Comparison of ENCODE assay signal across 8 cellular contexts in genomic region chr11:45179686-45180085, GRCh38. TPM values are rescaled to one million over a fixed set of nuclear protein-coding genes. Genes with fewer than 3 reads are reported as not detected.
DNase-seq lines count a peak whose midpoint lies in the region; ATAC-seq and TF ChIP-seq lines count a peak whose summit lies in the region.

No MANE protein-coding gene starts in this region.

- H3K4me3 Mint-ChIP-seq in dendritic cell treated with granulocyte-macrophage colony-stimulating factor and Interleukin-4, amounts not matched to agents 40 ng/mL and 50 ng/mL, for 4 days: peak overlapping the region; percentile 65
- H3K4me3 Mint-ChIP-seq in natural killer cell treated with Interleukin-12 subunit alpha and Interleukin-12 subunit beta and Interleukin-15 and Interleukin-18, amount 100 ng/mL, for 72 hours: peak overlapping the region; percentile 66

- no peak overlapping the region for H3K18ac ChIP-seq in IMR-90 (ENCODE audit: low read depth, low read length)

- WGBS in IMR-90 (ENCODE audit: extremely low coverage in 2 of 2, insufficient read length in 1 of 2), 2 experiments: 62% methylated on average over 2 of the region's 3 CpGs; no CpG with 5 or more reads in 1 of the 2 experiments

- peaks cover 7% of the 10 kb centered on the region; the same call in 1 of the 2 replicates for H3K9me1 ChIP-seq in IMR-90 (ENCODE audit: insufficient read depth, low read length)

- H3K27me3 ChIP-seq in IMR-90 (ENCODE audit: control insufficient read depth, insufficient read depth, low read length): no peaks in the 10 kb centered on the region

- TF ChIP-seq POLR2A in IMR-90 (IDR thresholded peaks at IDR 0.05; ENCODE audit: low read depth, low read length): no peak

- H2BK20ac ChIP-seq in IMR-90 (ENCODE audit: low read depth, low read length): peak overlapping the region; percentile 32; the same call in 1 of the 2 replicates

- peak overlapping the region; percentile 13; the same call in 1 of the 2 replicates for H4K91ac ChIP-seq in IMR-90 (ENCODE audit: insufficient read depth, low read depth, low read length)

- ATAC-seq in IMR-90 (ENCODE audit: low read depth) (no peak), HG02571 (IDR thresholded peaks at IDR 0.05; ENCODE audit: unreplicated experiment) (no peak)
- no peak for ATAC-seq in natural killer cell treated with Interleukin-12 subunit alpha and Interleukin-12 subunit beta and Interleukin-15 and Interleukin-18, amount 100 ng/mL, for 72 hours

- no peak overlapping the region for H3K56ac ChIP-seq in IMR-90 (ENCODE audit: extremely low read depth, insufficient read depth, low read length)

- H3K9ac ChIP-seq in IMR-90 (ENCODE audit: low read depth, low read length): no peak overlapping the region

- H3K4ac ChIP-seq in IMR-90 (ENCODE audit: low read depth, low read length): peak overlapping the region; percentile 19; the same call in 1 of the 2 replicates

- peaks cover 6% of the 10 kb centered on the region; the same call in 1 of the 2 replicates for H3K36me3 ChIP-seq in IMR-90 (ENCODE audit: control insufficient read depth, insufficient read depth, low read length)

- H3K4me1 ChIP-seq in IMR-90 (ENCODE audit: control insufficient read depth, insufficient read depth, low read length): peaks cover 12% of the 10 kb centered on the region

- POLR2A ChIA-PET in IMR-90 (lab: Charles Lee; ENCODE audit: unreplicated experiment): no interaction called here

- H3K36me3 Mint-ChIP-seq in dendritic cell treated with granulocyte-macrophage colony-stimulating factor and Interleukin-4, amounts not matched to agents 40 ng/mL and 50 ng/mL, for 4 days (ENCODE audit: low read depth): peaks cover 5% of the 10 kb centered on the region
- no peaks in the 10 kb centered on the region for H3K36me3 Mint-ChIP-seq in natural killer cell treated with Interleukin-12 subunit alpha and Interleukin-12 subunit beta and Interleukin-15 and Interleukin-18, amount 100 ng/mL, for 72 hours

- peak overlapping the region in 1 of 2 experiments; percentile 31; a peak in 2 of 4 replicates for H4K8ac ChIP-seq in IMR-90 (ENCODE audit: low read depth in 2 of 2, low read length in 2 of 2)

- no peak overlapping the region for H3K27ac ChIP-seq in IMR-90 (ENCODE audit: insufficient read depth, low read length)

- in situ Hi-C loops in IMR-90 (cut with MboI; ENCODE audit: low sequenced_read_pairs): no loop called here

- peak overlapping the region; percentile 89 for H2AFZ ChIP-seq in IMR-90 (replicated peaks; ENCODE audit: low read length, poor library complexity)

- DNase-seq in AG10803 (ENCODE audit: low read depth): no peak
- DNase-seq in IMR-90: no peak
- DNase-seq in natural killer cell treated with Interleukin-12 subunit alpha and Interleukin-12 subunit beta and Interleukin-15 and Interleukin-18, amount 100 ng/mL, for 72 hours (ENCODE audit: low spot score): no peak
- DNase-seq in GDM1 (lab: John Stamatoyannopoulos, UW): no peak
- no peak for DNase-seq in retina
- DNase-seq in GM03348 (ENCODE audit: low spot score): no peak

- H3K23ac ChIP-seq in IMR-90 (ENCODE audit: low read depth, low read length): peak overlapping the region; percentile 24

- H3K4me3 ChIP-seq in AG10803 (ENCODE audit: low read length): peak overlapping the region; percentile 43
- no peak overlapping the region; the same call in 1 of the 2 replicates for H3K4me3 ChIP-seq in IMR-90 (ENCODE audit: insufficient read depth, low read depth, low read length)

- H2BK120ac ChIP-seq in IMR-90 (ENCODE audit: low read depth, low read length): no peak overlapping the region

- H3K4me2 ChIP-seq in IMR-90 (ENCODE audit: low read depth, low read length): peak overlapping the region; percentile 25; the same call in 1 of the 2 replicates

- H2BK5ac ChIP-seq in IMR-90 (ENCODE audit: low read depth, low read length, poor library complexity, severe bottlenecking): no peak overlapping the region

- H2BK15ac ChIP-seq in IMR-90 (ENCODE audit: low read depth, low read length): no peak overlapping the region

- CTCF ChIA-PET in IMR-90 (lab: Yijun Ruan, JAX): no interaction called here

- peaks cover 37% of the 10 kb centered on the region for H3K27me3 Mint-ChIP-seq in dendritic cell treated with granulocyte-macrophage colony-stimulating factor and Interleukin-4, amounts not matched to agents 40 ng/mL and 50 ng/mL, for 4 days
- H3K27me3 Mint-ChIP-seq in natural killer cell treated with Interleukin-12 subunit alpha and Interleukin-12 subunit beta and Interleukin-15 and Interleukin-18, amount 100 ng/mL, for 72 hours: peaks cover 0 to 2% of the 10 kb centered on the region in 2 donors

- TF ChIP-seq CTCF in AG10803 (conservative IDR thresholded peaks at IDR 0.05; ENCODE audit: low read length) (no peak), IMR-90 (conservative IDR thresholded peaks at IDR 0.05; ENCODE audit: low read depth, low read length) (no peak)

- no peak overlapping the region for H3K27ac Mint-ChIP-seq in dendritic cell treated with granulocyte-macrophage colony-stimulating factor and Interleukin-4, amounts not matched to agents 40 ng/mL and 50 ng/mL, for 4 days
- no peak overlapping the region for H3K27ac Mint-ChIP-seq in natural killer cell treated with Interleukin-12 subunit alpha and Interleukin-12 subunit beta and Interleukin-15 and Interleukin-18, amount 100 ng/mL, for 72 hours

- BruUV-seq in IMR-90 (replicated peaks; lab: Mats Ljungman, UMichigan): no TSS peak

- H3K14ac ChIP-seq in IMR-90 (replicated peaks; ENCODE audit: low read depth, low read length): no peak overlapping the region

- H3K9me3 Mint-ChIP-seq in dendritic cell treated with granulocyte-macrophage colony-stimulating factor and Interleukin-4, amounts not matched to agents 40 ng/mL and 50 ng/mL, for 4 days: no peaks in the 10 kb centered on the region
- H3K9me3 Mint-ChIP-seq in natural killer cell treated with Interleukin-12 subunit alpha and Interleukin-12 subunit beta and Interleukin-15 and Interleukin-18, amount 100 ng/mL, for 72 hours: no peaks in the 10 kb centered on the region

- no peak for TF ChIP-seq RAD21 in IMR-90 (IDR thresholded peaks at IDR 0.05; ENCODE audit: low read length)

- dilution Hi-C loops in IMR-90 (cut with HindIII; ENCODE audit: low sequenced_read_pairs, unreplicated experiment): no loop called here

- H4K20me1 ChIP-seq in IMR-90 (ENCODE audit: insufficient read depth, low read length): peaks cover 4% of the 10 kb centered on the region; the same call in 1 of the 2 replicates

- intact Hi-C loops in IMR-90 (cut with micrococcal nuclease): loop anchor here (2.0 kb wide), 1 partner anchor 33 kb away; the partner anchor contains the start of gene PRDM11
- intact Hi-C loops in dendritic cell treated with granulocyte-macrophage colony-stimulating factor and Interleukin-4, amounts not matched to agents 40 ng/mL and 50 ng/mL, for 4 days (cut with micrococcal nuclease): no loop called here

- H2AK5ac ChIP-seq in IMR-90 (ENCODE audit: low read depth, low read length): peak overlapping the region; percentile 73; the same call in 1 of the 2 replicates

- no peaks in the 10 kb centered on the region for H3K9me3 ChIP-seq in IMR-90 (ENCODE audit: control insufficient read depth, insufficient read depth, low read length)

- no peaks in the 10 kb centered on the region; a peak in 1 of 4 replicates for H3K79me1 ChIP-seq in IMR-90 (ENCODE audit: low read depth in 1 of 2, low read length in 2 of 2)

- 0 out of 2 replicates have a peak overlapping the region, but pooled peaks have one; percentile 7 for H4K5ac ChIP-seq in IMR-90 (ENCODE audit: low read depth, low read length)

- peak overlapping the region; percentile 58 for H2AK9ac ChIP-seq in IMR-90 (replicated peaks; ENCODE audit: low read depth, low read length, poor library complexity)

- peaks cover 6% of the 10 kb centered on the region for H3K4me1 Mint-ChIP-seq in dendritic cell treated with granulocyte-macrophage colony-stimulating factor and Interleukin-4, amounts not matched to agents 40 ng/mL and 50 ng/mL, for 4 days (ENCODE audit: low read depth)
- H3K4me1 Mint-ChIP-seq in natural killer cell treated with Interleukin-12 subunit alpha and Interleukin-12 subunit beta and Interleukin-15 and Interleukin-18, amount 100 ng/mL, for 72 hours (ENCODE audit: low read depth in 2 of 2): peaks cover 0 to 5% of the 10 kb centered on the region in 2 donors

TF ChIP-seq in IMR-90, 13 proteins besides CTCF, POLR2A, EP300 and RAD21 (continues in another document):
- TF ChIP-seq USF2 (IDR thresholded peaks at IDR 0.05; ENCODE audit: low read depth, low read length) (no peak), MAFK (IDR thresholded peaks at IDR 0.05; ENCODE audit: low read depth, low read length) (no peak), SMC3 (IDR thresholded peaks at IDR 0.05; ENCODE audit: low read depth, low read length) (no peak), FOS (IDR thresholded peaks at IDR 0.05; ENCODE audit: low read depth, low read length) (no peak), NFE2L2 (IDR thresholded peaks at IDR 0.05; ENCODE audit: low read depth, low read length) (no peak), CEBPB (IDR thresholded peaks at IDR 0.05; ENCODE audit: low read depth, low read length) (no peak), RCOR1 (IDR thresholded peaks at IDR 0.05; ENCODE audit: insufficient replicate concordance, low read length) (no peak), MXI1 (IDR thresholded peaks at IDR 0.05; ENCODE audit: borderline replicate concordance, low read depth, low read length) (no peak), BHLHE40 (IDR thresholded peaks at IDR 0.05; ENCODE audit: low read depth, low read length) (no peak), MAZ (IDR thresholded peaks at IDR 0.05; ENCODE audit: borderline replicate concordance, low read depth, low read length) (no peak), RFX5 (IDR thresholded peaks at IDR 0.05; ENCODE audit: low read depth, low read length) (no peak), CHD1 (IDR thresholded peaks at IDR 0.05; ENCODE audit: low read depth, low read length) (no peak)

RNA-seq across cellular contexts. Expression of gene PRDM11, which starts 33.2 kb away (rescaled TPM):
- total RNA-seq in IMR-90 (2012; rRNA removed): 1.7 and 2.2 TPM in 2 replicates
- polyA plus RNA-seq in IMR-90 (2012; rRNA removed): 2.2 and 2.7 TPM in 2 replicates
- polyA plus RNA-seq in IMR-90 (2012; cell fraction: cytosol; rRNA removed): 1.4 and 2.7 TPM in 2 replicates
- 4.6 and 5.9 TPM in 2 replicates for polyA plus RNA-seq in IMR-90 (2012; cell fraction: nucleus; rRNA removed; ENCODE audit: low replicate concordance)
- total RNA-seq in natural killer cell treated with Interleukin-12 subunit alpha and Interleukin-12 subunit beta and Interleukin-15 and Interleukin-18, amount 100 ng/mL, for 72 hours: 1 to 10 TPM; 3.5 to 6.6 TPM
